In genomic region chr9:5479994-5480694, GRCh38 we compare ENCODE assay signal across 16 cellular contexts. TPM values are rescaled to one million over a fixed set of nuclear protein-coding genes. Genes with fewer than 3 reads are reported as not detected.
DNase-seq lines count a peak whose midpoint lies in the region; ATAC-seq and TF ChIP-seq lines count a peak whose summit lies in the region.
"Had no signal": no experiment of that assay in that cellular context is flagged by ENCODE, and none has a peak within 500 bp of the region (broad histone marks: within the 10 kb centered on the region; RNA-seq: fewer than 3 reads in every experiment).

No MANE protein-coding gene starts in this region.

- H3F3A ChIP-seq in PC-3 (ENCODE audit: low read length, unreplicated experiment): no peaks in the 10 kb centered on the region

- H3K4me1 Mint-ChIP-seq in CD4-positive, alpha-beta memory T cell: no peaks in the 10 kb centered on the region

- no peaks in the 10 kb centered on the region for H3K36me3 ChIP-seq in PC-3 (ENCODE audit: low read depth, low read length)
- H3K36me3 ChIP-seq in colonic mucosa: no peaks in the 10 kb centered on the region
- H3K36me3 ChIP-seq in CD4-positive, alpha-beta memory T cell (ENCODE audit: insufficient read depth, low read length): no peaks in the 10 kb centered on the region
- H3K36me3 ChIP-seq: pancreas had no signal

- H3K9me3 ChIP-seq in PC-3 (ENCODE audit: low read length): no peaks in the 10 kb centered on the region
- H3K9me3 ChIP-seq in colonic mucosa: no peaks in the 10 kb centered on the region
- no peaks in the 10 kb centered on the region for H3K9me3 ChIP-seq in CD4-positive, alpha-beta memory T cell (ENCODE audit: control insufficient read depth in 1 of 2, low read length in 2 of 2)
- H3K9me3 ChIP-seq: pancreas had no signal

- CTCF ChIA-PET in PC-3 (lab: Charles Lee): no interaction called here
- CTCF ChIA-PET in CD4-positive, alpha-beta memory T cell (lab: Charles Lee; ENCODE audit: partially characterized antibody): interaction anchor here (1.3 to 1.4 kb wide), 3 partner anchors 10 to 294 kb away, joined by 3 read pairs; partner anchors contain the start of gene CD274

- intact Hi-C loops in PC-3 (cut with micrococcal nuclease) (no loop called here), colonic mucosa (cut with DNase I) (no loop called here)
- intact Hi-C loops in CD4-positive, alpha-beta memory T cell (cut with micrococcal nuclease): no loop called here

- in situ Hi-C loops in GM13977 (cut with MboI; ENCODE audit: low pct_unique_long_range_greater_than_20kb, low sequenced_read_pairs, unreplicated experiment): no loop called here

- no TSS peak for BruUV-seq in PC-3 (replicated peaks; lab: Mats Ljungman, UMichigan)

- H3K27me3 Mint-ChIP-seq in CD4-positive, alpha-beta memory T cell: no peaks in the 10 kb centered on the region

- no peak overlapping the region for H3K4me3 Mint-ChIP-seq in CD4-positive, alpha-beta memory T cell
- H3K4me3 Mint-ChIP-seq: T-helper 1 cell treated with Interleukin-12 subunit alpha and Interleukin-12 subunit beta and Interleukin-4 antibody, amounts not matched to agents 30 μg/mL and 1 μg/mL, for 36 hours had no signal

- DNase-seq in GM13977 (ENCODE audit: low spot score) (peak; percentile 35), PC-3 (peak; percentile 19), nucleus accumbens (lab: John Stamatoyannopoulos, UW) (no peak), colonic mucosa (no peak), NCI-H1930 (lab: John Stamatoyannopoulos, UW) (no peak)
- DNase-seq in CD4-positive, alpha-beta memory T cell: no peak
- DNase-seq: activated CD4-positive, CD25-positive, alpha-beta regulatory T cell; NCI-H2029 treated with DMSO at 0.1 percent for 48 hours; NCI-H82; pancreas; stimulated activated naive CD8-positive, alpha-beta T cell treated with anti-CD3 and anti-CD28 coated beads, Interleukin-15, Interleukin-2, amounts not matched to agents 100 U/mL and 50 U/mL, for 24 hours had no signal

- H3K27ac Mint-ChIP-seq in CD4-positive, alpha-beta memory T cell: no peak overlapping the region
- H3K27ac Mint-ChIP-seq: activated naive CD4-positive, alpha-beta T cell treated with anti-CD3 and anti-CD28 coated beads, Interleukin-2, amount 50 U/mL, for 72 hours; T-helper 1 cell treated with Interleukin-12 subunit alpha and Interleukin-12 subunit beta and Interleukin-4 antibody, amounts not matched to agents 30 μg/mL and 1 μg/mL, for 36 hours had no signal

- no peaks in the 10 kb centered on the region for H3K4me1 ChIP-seq in PC-3 (ENCODE audit: insufficient read depth, low read length)
- H3K4me1 ChIP-seq in colonic mucosa: no peaks in the 10 kb centered on the region
- H3K4me1 ChIP-seq in CD4-positive, alpha-beta memory T cell (ENCODE audit: insufficient read depth, low read length): no peaks in the 10 kb centered on the region
- H3K4me1 ChIP-seq: pancreas had no signal

- no peak overlapping the region for H3K4me2 ChIP-seq in PC-3 (ENCODE audit: low read length)

- no peaks in the 10 kb centered on the region for H4K20me1 ChIP-seq in PC-3 (ENCODE audit: low read length)

- ATAC-seq in GM19043 (IDR thresholded peaks at IDR 0.05; ENCODE audit: low read depth, unreplicated experiment) (peak; percentile 51), HG02884 (IDR thresholded peaks at IDR 0.05; ENCODE audit: unreplicated experiment) (peak; percentile 60), PC-3 (no peak)
- ATAC-seq: pancreas; stimulated activated naive CD8-positive, alpha-beta T cell treated with anti-CD3 and anti-CD28 coated beads, Interleukin-15, Interleukin-2, amounts not matched to agents 100 U/mL and 50 U/mL, for 24 hours had no signal

- H2AFZ ChIP-seq in PC-3 (ENCODE audit: low read length): no peak overlapping the region

- TF ChIP-seq CTCF in GM13977 (IDR thresholded peaks at IDR 0.05; ENCODE audit: extremely low read depth, insufficient read depth, missing control alignments) (no peak), PC-3 (conservative IDR thresholded peaks at IDR 0.05; ENCODE audit: low read depth, low read length) (no peak), colonic mucosa (IDR thresholded peaks at IDR 0.05) (no peak)

- H3K27ac ChIP-seq in PC-3 (ENCODE audit: low read length) (no peak overlapping the region), colonic mucosa (no peak overlapping the region)
- no peak overlapping the region for H3K27ac ChIP-seq in CD4-positive, alpha-beta memory T cell (ENCODE audit: low read depth, low read length)
- H3K27ac ChIP-seq: pancreas had no signal

- peaks cover 0 to 12% (median 7%) of the 10 kb centered on the region in 8 donors for H3K9me3 Mint-ChIP-seq in CD4-positive, alpha-beta memory T cell

- POLR2A ChIA-PET in PC-3 (lab: Charles Lee; ENCODE audit: unreplicated experiment): no interaction called here
- POLR2A ChIA-PET in CD4-positive, alpha-beta memory T cell (lab: Charles Lee; ENCODE audit: partially characterized antibody): interaction anchor here (1.2 kb wide), 1 partner anchor 30 kb away, joined by 4 read pairs; the partner anchor contains the start of gene CD274

- H3K4me3 ChIP-seq in PC-3 (ENCODE audit: low read length): no peak overlapping the region
- H3K4me3 ChIP-seq in colonic mucosa: no peak overlapping the region
- H3K4me3 ChIP-seq in CD4-positive, alpha-beta memory T cell (ENCODE audit: low read length in 2 of 2): no peak overlapping the region
- H3K4me3 ChIP-seq: pancreas had no signal

- H3K9me2 ChIP-seq in PC-3 (replicated peaks; ENCODE audit: low read length): no peaks in the 10 kb centered on the region

- H3K27me3 ChIP-seq in PC-3 (ENCODE audit: low read length): no peaks in the 10 kb centered on the region
- H3K27me3 ChIP-seq in colonic mucosa: no peaks in the 10 kb centered on the region
- no peaks in the 10 kb centered on the region for H3K27me3 ChIP-seq in CD4-positive, alpha-beta memory T cell (ENCODE audit: insufficient read depth, low read length)
- H3K27me3 ChIP-seq: pancreas had no signal

- H3K36me3 Mint-ChIP-seq in CD4-positive, alpha-beta memory T cell: peaks cover 3 to 12% of the 10 kb centered on the region in 2 donors

- H3K9ac ChIP-seq in PC-3 (ENCODE audit: low read length): no peak overlapping the region
- H3K9ac ChIP-seq in colonic mucosa (ENCODE audit: low read depth in 2 of 2, low read length in 2 of 2): no peak overlapping the region

- H3K79me2 ChIP-seq in PC-3 (ENCODE audit: low read length): no peaks in the 10 kb centered on the region

RNA-seq across cellular contexts. Expression of gene CD274, which starts 29.8 kb away (rescaled TPM):
- total RNA-seq in PC-3 (2014; rRNA removed): 3.8 and 5.1 TPM in 2 replicates
- total RNA-seq in colonic mucosa: 1 to 10 TPM; 1.6 to 2.0 TPM
- 10 to 100 TPM; 16.2 to 23.0 TPM for total RNA-seq in CD4-positive, alpha-beta memory T cell
- 10 to 100 TPM in 1 of 2 donors, 1 to 10 TPM in 1; 7.9 to 10.7 TPM for polyA plus RNA-seq in CD4-positive, alpha-beta memory T cell

RNA-seq across cellular contexts. Expression of gene PDCD1LG2, which starts 30.2 kb away (rescaled TPM):
- total RNA-seq in PC-3 (2014; rRNA removed) (0.46 and 1.4 TPM in 2 replicates), colonic mucosa (1 to 10 TPM in 1 of 2 donors, under 1 TPM in 1; 0.15 to 1.0 TPM)
- total RNA-seq in CD4-positive, alpha-beta memory T cell: 1 to 10 TPM in 1 of 2 experiments, under 1 TPM in 1; 0.90 to 1.1 TPM
- 1 to 10 TPM; 1.1 TPM for polyA plus RNA-seq in CD4-positive, alpha-beta memory T cell
- total RNA-seq: H1 had no signal
- polyA plus RNA-seq: H1 had no signal

RNA-seq across cellular contexts. Expression of gene PLGRKT, which starts 42.4 kb away (rescaled TPM):
- total RNA-seq in PC-3 (2014; rRNA removed) (6.4 and 11.4 TPM in 2 replicates), colonic mucosa (10 to 100 TPM; 55.9 to 56.2 TPM)
- total RNA-seq in CD4-positive, alpha-beta memory T cell: 10 to 100 TPM; 20.0 to 21.7 TPM
- polyA plus RNA-seq in CD4-positive, alpha-beta memory T cell: 100 to 1,000 TPM in 1 of 2 donors, 10 to 100 TPM in 1; 44.3 to 101 TPM

Comparison
In these comparisons a context has a peak if more than half of its experiments do, and no peak if none do; other contexts are left out.
1. DNase-seq: peak in GM13977 (single experiment) and PC-3 (single experiment); none in nucleus accumbens (0 of 56), colonic mucosa (single experiment), NCI-H1930 (0 of 2) and CD4-positive, alpha-beta memory T cell (0 of 5).